1 cellular context compared by ENCODE assay signal in the genomic region with DNA sequence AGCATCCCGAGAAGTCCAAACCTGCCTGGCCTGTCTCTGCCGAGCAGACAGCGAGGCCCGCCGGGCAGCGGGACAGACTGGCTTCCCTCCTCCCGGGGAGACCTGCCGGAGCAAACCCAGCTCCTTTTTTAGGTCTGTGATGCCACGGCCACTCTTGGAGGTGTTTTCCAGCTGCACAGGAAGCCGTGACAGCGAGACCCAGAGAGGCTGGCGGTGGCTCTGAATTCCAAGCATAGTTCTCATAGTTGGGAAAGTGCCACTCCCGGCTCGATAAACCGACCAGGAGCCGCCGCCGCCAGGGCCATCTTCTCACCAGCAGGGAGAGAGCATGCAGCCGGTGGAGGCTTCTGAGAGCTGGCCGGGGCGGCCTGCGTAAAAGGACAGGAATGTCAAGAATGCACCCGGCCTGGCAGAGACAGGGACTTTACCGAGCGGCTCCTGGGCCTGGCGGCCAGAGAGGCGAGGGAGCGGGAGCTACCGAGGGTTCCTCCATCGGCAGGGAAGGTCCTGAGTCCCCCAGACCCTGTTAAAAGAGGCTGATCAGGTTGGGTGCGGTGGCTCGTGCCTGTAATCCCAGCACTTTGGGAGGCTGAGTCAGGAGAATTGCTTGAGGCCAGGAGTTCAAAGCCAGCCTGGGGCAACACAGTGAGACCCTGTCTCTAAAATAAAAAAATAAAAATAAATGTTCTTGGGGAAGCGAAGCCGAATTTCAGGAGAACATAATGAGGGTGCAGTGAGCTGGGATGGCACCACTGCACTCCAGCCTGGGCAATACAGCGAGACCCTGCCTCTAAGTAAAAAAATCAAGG.
TF ChIP-seq lines count a peak whose summit lies in the region.

No MANE protein-coding gene starts in this region.

TF ChIP-seq in HepG2, 621 proteins besides CTCF, POLR2A, EP300 and RAD21 (continued from another document and continues in another):
- TF ChIP-seq, protein P1, sequence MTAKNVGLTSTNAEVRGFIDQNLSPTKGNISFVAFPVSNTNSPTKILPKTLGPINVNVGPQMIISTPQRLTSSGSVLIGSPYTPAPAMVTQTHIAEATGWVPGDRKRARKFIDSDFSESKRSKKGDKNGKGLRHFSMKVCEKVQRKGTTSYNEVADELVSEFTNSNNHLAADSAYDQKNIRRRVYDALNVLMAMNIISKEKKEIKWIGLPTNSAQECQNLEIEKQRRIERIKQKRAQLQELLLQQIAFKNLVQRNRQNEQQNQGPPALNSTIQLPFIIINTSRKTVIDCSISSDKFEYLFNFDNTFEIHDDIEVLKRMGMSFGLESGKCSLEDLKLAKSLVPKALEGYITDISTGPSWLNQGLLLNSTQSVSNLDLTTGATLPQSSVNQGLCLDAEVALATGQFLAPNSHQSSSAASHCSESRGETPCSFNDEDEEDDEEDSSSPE (CRISPR knock-in tag; IDR thresholded peaks at IDR 0.05) = peak; percentile 70
- peak; percentile 87 for TF ChIP-seq HDAC2 (CRISPR knock-in tag; IDR thresholded peaks at IDR 0.05)
- no peak for TF ChIP-seq RELA (CRISPR knock-in tag; IDR thresholded peaks at IDR 0.05)
- TF ChIP-seq ATRX (CRISPR knock-in tag; IDR thresholded peaks at IDR 0.05; ENCODE audit: borderline replicate concordance) = no peak
- TF ChIP-seq ZFP1 (CRISPR knock-in tag; IDR thresholded peaks at IDR 0.05) = peak; percentile 56; the same call in 1 of the 2 replicates
- peak; percentile 53; the same call in 1 of the 2 replicates for TF ChIP-seq SPEN (CRISPR knock-in tag; IDR thresholded peaks at IDR 0.05; ENCODE audit: low read depth)
- peak; percentile 71 for TF ChIP-seq ZFY (CRISPR knock-in tag; IDR thresholded peaks at IDR 0.05)
- 0 out of 2 replicates have a peak, but pooled peaks have one; percentile 35 for TF ChIP-seq ZBTB7B (CRISPR knock-in tag; IDR thresholded peaks at IDR 0.05)
- TF ChIP-seq ZNF501 (CRISPR knock-in tag; IDR thresholded peaks at IDR 0.05) = no peak; the same call in 1 of the 2 replicates
- peak; percentile 97 for TF ChIP-seq SALL1 (CRISPR knock-in tag; IDR thresholded peaks at IDR 0.05)
- no peak for TF ChIP-seq ZNF44 (CRISPR knock-in tag; IDR thresholded peaks at IDR 0.05)
- TF ChIP-seq MAZ (IDR thresholded peaks at IDR 0.05; ENCODE audit: borderline replicate concordance, low read depth, low read length) = peak; percentile 42; the same call in 1 of the 2 replicates
- peak; percentile 46 for TF ChIP-seq MAZ (CRISPR knock-in tag; IDR thresholded peaks at IDR 0.05; ENCODE audit: low read depth)
- peak; percentile 57; the same call in 1 of the 2 replicates for TF ChIP-seq MEIS2 (CRISPR knock-in tag; IDR thresholded peaks at IDR 0.05)
- TF ChIP-seq KAT7 (CRISPR knock-in tag; IDR thresholded peaks at IDR 0.05; ENCODE audit: borderline replicate concordance) = no peak
- TF ChIP-seq HCFC1 (IDR thresholded peaks at IDR 0.05; ENCODE audit: low read depth, low read length) = no peak
- no peak for TF ChIP-seq ARNT (IDR thresholded peaks at IDR 0.05)
- peak; percentile 91 for TF ChIP-seq BCL6 (CRISPR knock-in tag; IDR thresholded peaks at IDR 0.05)
- TF ChIP-seq, protein P2, sequence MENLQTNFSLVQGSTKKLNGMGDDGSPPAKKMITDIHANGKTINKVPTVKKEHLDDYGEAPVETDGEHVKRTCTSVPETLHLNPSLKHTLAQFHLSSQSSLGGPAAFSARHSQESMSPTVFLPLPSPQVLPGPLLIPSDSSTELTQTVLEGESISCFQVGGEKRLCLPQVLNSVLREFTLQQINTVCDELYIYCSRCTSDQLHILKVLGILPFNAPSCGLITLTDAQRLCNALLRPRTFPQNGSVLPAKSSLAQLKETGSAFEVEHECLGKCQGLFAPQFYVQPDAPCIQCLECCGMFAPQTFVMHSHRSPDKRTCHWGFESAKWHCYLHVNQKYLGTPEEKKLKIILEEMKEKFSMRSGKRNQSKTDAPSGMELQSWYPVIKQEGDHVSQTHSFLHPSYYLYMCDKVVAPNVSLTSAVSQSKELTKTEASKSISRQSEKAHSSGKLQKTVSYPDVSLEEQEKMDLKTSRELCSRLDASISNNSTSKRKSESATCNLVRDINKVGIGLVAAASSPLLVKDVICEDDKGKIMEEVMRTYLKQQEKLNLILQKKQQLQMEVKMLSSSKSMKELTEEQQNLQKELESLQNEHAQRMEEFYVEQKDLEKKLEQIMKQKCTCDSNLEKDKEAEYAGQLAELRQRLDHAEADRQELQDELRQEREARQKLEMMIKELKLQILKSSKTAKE (CRISPR knock-in tag; IDR thresholded peaks at IDR 0.05; ENCODE audit: borderline replicate concordance) = peak; percentile 83; the same call in 1 of the 2 replicates
- TF ChIP-seq MYNN (CRISPR knock-in tag; IDR thresholded peaks at IDR 0.05; ENCODE audit: low read depth) = no peak
- TF ChIP-seq ZFP36L1 (CRISPR knock-in tag; IDR thresholded peaks at IDR 0.05) = peak; percentile 50; the same call in 1 of the 2 replicates
- TF ChIP-seq, protein P3, sequence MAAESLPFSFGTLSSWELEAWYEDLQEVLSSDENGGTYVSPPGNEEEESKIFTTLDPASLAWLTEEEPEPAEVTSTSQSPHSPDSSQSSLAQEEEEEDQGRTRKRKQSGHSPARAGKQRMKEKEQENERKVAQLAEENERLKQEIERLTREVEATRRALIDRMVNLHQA (CRISPR knock-in tag; IDR thresholded peaks at IDR 0.05) = no peak
- no peak for TF ChIP-seq SNAPC2 (CRISPR knock-in tag; IDR thresholded peaks at IDR 0.05)
- TF ChIP-seq REXO4 (CRISPR knock-in tag; IDR thresholded peaks at IDR 0.05; ENCODE audit: borderline replicate concordance) = no peak
- no peak for TF ChIP-seq SOX6 (IDR thresholded peaks at IDR 0.05)
- peak; percentile 90 for TF ChIP-seq SOX6 (CRISPR knock-in tag; IDR thresholded peaks at IDR 0.05)
- peak; percentile 50; the same call in 1 of the 2 replicates for TF ChIP-seq ARNT2 (CRISPR knock-in tag; IDR thresholded peaks at IDR 0.05; ENCODE audit: low read depth)
- TF ChIP-seq, protein P4, sequence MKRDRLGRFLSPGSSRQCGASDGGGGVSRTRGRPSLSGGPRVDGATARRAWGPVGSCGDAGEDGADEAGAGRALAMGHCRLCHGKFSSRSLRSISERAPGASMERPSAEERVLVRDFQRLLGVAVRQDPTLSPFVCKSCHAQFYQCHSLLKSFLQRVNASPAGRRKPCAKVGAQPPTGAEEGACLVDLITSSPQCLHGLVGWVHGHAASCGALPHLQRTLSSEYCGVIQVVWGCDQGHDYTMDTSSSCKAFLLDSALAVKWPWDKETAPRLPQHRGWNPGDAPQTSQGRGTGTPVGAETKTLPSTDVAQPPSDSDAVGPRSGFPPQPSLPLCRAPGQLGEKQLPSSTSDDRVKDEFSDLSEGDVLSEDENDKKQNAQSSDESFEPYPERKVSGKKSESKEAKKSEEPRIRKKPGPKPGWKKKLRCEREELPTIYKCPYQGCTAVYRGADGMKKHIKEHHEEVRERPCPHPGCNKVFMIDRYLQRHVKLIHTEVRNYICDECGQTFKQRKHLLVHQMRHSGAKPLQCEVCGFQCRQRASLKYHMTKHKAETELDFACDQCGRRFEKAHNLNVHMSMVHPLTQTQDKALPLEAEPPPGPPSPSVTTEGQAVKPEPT (CRISPR knock-in tag; IDR thresholded peaks at IDR 0.05; ENCODE audit: low read depth) = 0 out of 2 replicates have a peak, but pooled peaks have one; percentile 52
- TF ChIP-seq, protein P5, sequence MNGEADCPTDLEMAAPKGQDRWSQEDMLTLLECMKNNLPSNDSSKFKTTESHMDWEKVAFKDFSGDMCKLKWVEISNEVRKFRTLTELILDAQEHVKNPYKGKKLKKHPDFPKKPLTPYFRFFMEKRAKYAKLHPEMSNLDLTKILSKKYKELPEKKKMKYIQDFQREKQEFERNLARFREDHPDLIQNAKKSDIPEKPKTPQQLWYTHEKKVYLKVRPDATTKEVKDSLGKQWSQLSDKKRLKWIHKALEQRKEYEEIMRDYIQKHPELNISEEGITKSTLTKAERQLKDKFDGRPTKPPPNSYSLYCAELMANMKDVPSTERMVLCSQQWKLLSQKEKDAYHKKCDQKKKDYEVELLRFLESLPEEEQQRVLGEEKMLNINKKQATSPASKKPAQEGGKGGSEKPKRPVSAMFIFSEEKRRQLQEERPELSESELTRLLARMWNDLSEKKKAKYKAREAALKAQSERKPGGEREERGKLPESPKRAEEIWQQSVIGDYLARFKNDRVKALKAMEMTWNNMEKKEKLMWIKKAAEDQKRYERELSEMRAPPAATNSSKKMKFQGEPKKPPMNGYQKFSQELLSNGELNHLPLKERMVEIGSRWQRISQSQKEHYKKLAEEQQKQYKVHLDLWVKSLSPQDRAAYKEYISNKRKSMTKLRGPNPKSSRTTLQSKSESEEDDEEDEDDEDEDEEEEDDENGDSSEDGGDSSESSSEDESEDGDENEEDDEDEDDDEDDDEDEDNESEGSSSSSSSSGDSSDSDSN (CRISPR knock-in tag; IDR thresholded peaks at IDR 0.05) = peak; percentile 95
- TF ChIP-seq SMC3 (IDR thresholded peaks at IDR 0.05; ENCODE audit: low read length) = no peak
- TF ChIP-seq, protein P6, sequence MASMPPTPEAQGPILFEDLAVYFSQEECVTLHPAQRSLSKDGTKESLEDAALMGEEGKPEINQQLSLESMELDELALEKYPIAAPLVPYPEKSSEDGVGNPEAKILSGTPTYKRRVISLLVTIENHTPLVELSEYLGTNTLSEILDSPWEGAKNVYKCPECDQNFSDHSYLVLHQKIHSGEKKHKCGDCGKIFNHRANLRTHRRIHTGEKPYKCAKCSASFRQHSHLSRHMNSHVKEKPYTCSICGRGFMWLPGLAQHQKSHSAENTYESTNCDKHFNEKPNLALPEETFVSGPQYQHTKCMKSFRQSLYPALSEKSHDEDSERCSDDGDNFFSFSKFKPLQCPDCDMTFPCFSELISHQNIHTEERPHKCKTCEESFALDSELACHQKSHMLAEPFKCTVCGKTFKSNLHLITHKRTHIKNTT (CRISPR knock-in tag; IDR thresholded peaks at IDR 0.05) = no peak
- no peak for TF ChIP-seq ZNF724P (CRISPR knock-in tag; IDR thresholded peaks at IDR 0.05; ENCODE audit: borderline replicate concordance)
- peak; percentile 54; the same call in 1 of the 2 replicates for TF ChIP-seq KMT2A (CRISPR knock-in tag; IDR thresholded peaks at IDR 0.05)
- 0 out of 2 replicates have a peak, but pooled peaks have one; percentile 29 for TF ChIP-seq KLF12 (CRISPR knock-in tag; IDR thresholded peaks at IDR 0.05; ENCODE audit: borderline replicate concordance)
- no peak for TF ChIP-seq EED (CRISPR knock-in tag; IDR thresholded peaks at IDR 0.05)
- peak; percentile 95 for TF ChIP-seq GATAD2A (CRISPR knock-in tag; IDR thresholded peaks at IDR 0.05)
- TF ChIP-seq KDM5B (CRISPR knock-in tag; IDR thresholded peaks at IDR 0.05; ENCODE audit: borderline replicate concordance) = no peak; the same call in 1 of the 2 replicates
- TF ChIP-seq RFX5 (IDR thresholded peaks at IDR 0.05; ENCODE audit: low read depth, low read length) = no peak
- TF ChIP-seq FOXK1 (CRISPR knock-in tag; IDR thresholded peaks at IDR 0.05; ENCODE audit: borderline replicate concordance, low read depth) = no peak
- TF ChIP-seq, protein P7, sequence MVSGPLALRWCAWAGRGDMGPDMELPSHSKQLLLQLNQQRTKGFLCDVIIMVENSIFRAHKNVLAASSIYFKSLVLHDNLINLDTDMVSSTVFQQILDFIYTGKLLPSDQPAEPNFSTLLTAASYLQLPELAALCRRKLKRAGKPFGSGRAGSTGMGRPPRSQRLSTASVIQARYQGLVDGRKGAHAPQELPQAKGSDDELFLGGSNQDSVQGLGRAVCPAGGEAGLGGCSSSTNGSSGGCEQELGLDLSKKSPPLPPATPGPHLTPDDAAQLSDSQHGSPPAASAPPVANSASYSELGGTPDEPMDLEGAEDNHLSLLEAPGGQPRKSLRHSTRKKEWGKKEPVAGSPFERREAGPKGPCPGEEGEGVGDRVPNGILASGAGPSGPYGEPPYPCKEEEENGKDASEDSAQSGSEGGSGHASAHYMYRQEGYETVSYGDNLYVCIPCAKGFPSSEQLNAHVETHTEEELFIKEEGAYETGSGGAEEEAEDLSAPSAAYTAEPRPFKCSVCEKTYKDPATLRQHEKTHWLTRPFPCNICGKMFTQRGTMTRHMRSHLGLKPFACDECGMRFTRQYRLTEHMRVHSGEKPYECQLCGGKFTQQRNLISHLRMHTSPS (CRISPR knock-in tag; IDR thresholded peaks at IDR 0.05; ENCODE audit: low read depth) = peak; percentile 94
- no peak for TF ChIP-seq ZFP62 (CRISPR knock-in tag; IDR thresholded peaks at IDR 0.05)
- TF ChIP-seq FIP1L1 (IDR thresholded peaks at IDR 0.05; ENCODE audit: borderline replicate concordance, insufficient read depth, low read depth, low read length) = no peak
- TF ChIP-seq RFXAP (CRISPR knock-in tag; IDR thresholded peaks at IDR 0.05; ENCODE audit: borderline replicate concordance) = no peak
- no peak for TF ChIP-seq ZNF761 (CRISPR knock-in tag; conservative IDR thresholded peaks at IDR 0.05)
- no peak for TF ChIP-seq MAFF (IDR thresholded peaks at IDR 0.05; ENCODE audit: low read depth, low read length)
- TF ChIP-seq, protein P8, sequence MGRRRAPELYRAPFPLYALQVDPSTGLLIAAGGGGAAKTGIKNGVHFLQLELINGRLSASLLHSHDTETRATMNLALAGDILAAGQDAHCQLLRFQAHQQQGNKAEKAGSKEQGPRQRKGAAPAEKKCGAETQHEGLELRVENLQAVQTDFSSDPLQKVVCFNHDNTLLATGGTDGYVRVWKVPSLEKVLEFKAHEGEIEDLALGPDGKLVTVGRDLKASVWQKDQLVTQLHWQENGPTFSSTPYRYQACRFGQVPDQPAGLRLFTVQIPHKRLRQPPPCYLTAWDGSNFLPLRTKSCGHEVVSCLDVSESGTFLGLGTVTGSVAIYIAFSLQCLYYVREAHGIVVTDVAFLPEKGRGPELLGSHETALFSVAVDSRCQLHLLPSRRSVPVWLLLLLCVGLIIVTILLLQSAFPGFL (CRISPR knock-in tag; IDR thresholded peaks at IDR 0.05) = no peak
- peak; percentile 83 for TF ChIP-seq ARNTL (CRISPR knock-in tag; IDR thresholded peaks at IDR 0.05)
- peak; percentile 75 for TF ChIP-seq ZNF775 (CRISPR knock-in tag; IDR thresholded peaks at IDR 0.05; ENCODE audit: borderline replicate concordance)
- TF ChIP-seq SNRNP70 (IDR thresholded peaks at IDR 0.05; ENCODE audit: low read depth, low read length) = no peak
- peak; percentile 95 for TF ChIP-seq JUN (CRISPR knock-in tag; IDR thresholded peaks at IDR 0.05)
- peak; percentile 71; the same call in 1 of the 2 replicates for TF ChIP-seq AKAP8 (CRISPR knock-in tag; IDR thresholded peaks at IDR 0.05)
- peak; percentile 46; the same call in 1 of the 2 replicates for TF ChIP-seq KMT2B (CRISPR knock-in tag; IDR thresholded peaks at IDR 0.05)
- peak; percentile 93 for TF ChIP-seq SAP130 (CRISPR knock-in tag; IDR thresholded peaks at IDR 0.05; ENCODE audit: low read depth)
- TF ChIP-seq ZBTB20 (CRISPR knock-in tag; IDR thresholded peaks at IDR 0.05; ENCODE audit: borderline replicate concordance, low read depth) = 0 out of 2 replicates have a peak, but pooled peaks have one; percentile 38
- TF ChIP-seq CHCHD3 (CRISPR knock-in tag; IDR thresholded peaks at IDR 0.05) = no peak
